ENCODE assay signal across 17 cellular contexts in genomic region chr10:121302541-121303180, GRCh38.
A peak's percentile ranks its signal among the peaks of the same experiment; 100 is the strongest.
DNase-seq lines count a peak whose midpoint lies in the region; ATAC-seq and TF ChIP-seq lines count a peak whose summit lies in the region.
"Had no signal": no experiment of that assay in that cellular context is flagged by ENCODE, and none has a peak within 500 bp of the region (broad histone marks: within the 10 kb centered on the region; RNA-seq: fewer than 3 reads in every experiment).

No MANE protein-coding gene starts in this region.

- H3K4me3 ChIP-seq in Panc1 (ENCODE audit: low read depth in 2 of 2, low read length in 2 of 2): no peak overlapping the region
- H3K4me3 ChIP-seq: GM23248, SJSA1 had no signal

- H3K27me3 ChIP-seq in Panc1 (ENCODE audit: control insufficient read depth, insufficient read depth, low read length) (no peaks in the 10 kb centered on the region), foreskin keratinocyte (no peaks in the 10 kb centered on the region)
- H3K27me3 ChIP-seq: SJSA1 had no signal

- in situ Hi-C loops in Panc1 (cut with HindIII; ENCODE audit: low pct_unique_long_range_greater_than_20kb, low sequenced_read_pairs): no loop called here

- peak; percentile 17 for DNase-seq in DMS79 (lab: John Stamatoyannopoulos, UW)
- no peak for DNase-seq in Panc1 (ENCODE audit: low read depth, low spot score)
- DNase-seq in foreskin keratinocyte: peak in 1 of 2 donors; percentile 58
- DNase-seq in pons (ENCODE audit: low spot score): peak; percentile 5
- DNase-seq in NCI-H1105 treated with DMSO at 0.1 percent for 48 hours (lab: John Stamatoyannopoulos, UW): no peak
- DNase-seq in DMS53 treated with DMSO at 0.1 percent for 48 hours (lab: John Stamatoyannopoulos, UW; ENCODE audit: unreplicated experiment): no peak
- DNase-seq: DMS53, GM23248, Karpas-422, MM.1S, NCI-H187 treated with DMSO at 0.1 percent for 48 hours, NCI-H2171, NCI-H510A had no signal

- BruUV-seq in Panc1 (replicated peaks; lab: Mats Ljungman, UMichigan): no TSS peak

- peak; percentile 72; the same call in 1 of the 2 replicates for ATAC-seq in Panc1
- peak; percentile 67 for ATAC-seq in foreskin keratinocyte
- ATAC-seq in GM21825 (IDR thresholded peaks at IDR 0.05; ENCODE audit: unreplicated experiment): no peak
- ATAC-seq in HG02885 (IDR thresholded peaks at IDR 0.05; ENCODE audit: poor library complexity, unreplicated experiment): no peak

- intact Hi-C loops in Panc1 (cut with micrococcal nuclease; ENCODE audit: unreplicated experiment): no loop called here

- no peaks in the 10 kb centered on the region for H3K9me3 ChIP-seq in Panc1 (ENCODE audit: control insufficient read depth, insufficient read depth, low read depth, low read length)
- H3K9me3 ChIP-seq: Caco-2 had no signal

- H3K4me1 ChIP-seq in Panc1 (ENCODE audit: control insufficient read depth, insufficient read depth, low read length) (no peaks in the 10 kb centered on the region), foreskin keratinocyte (peaks cover 17% of the 10 kb centered on the region)
- H3K4me1 ChIP-seq: SJSA1 had no signal

- CTCF ChIA-PET in Panc1 (lab: Charles Lee): no interaction called here

- TF ChIP-seq CTCF in Panc1 (IDR thresholded peaks at IDR 0.05) (peak; percentile 25; the same call in 1 of the 2 replicates), foreskin keratinocyte (conservative IDR thresholded peaks at IDR 0.05) (no peak)

- POLR2A ChIA-PET in Panc1 (lab: Charles Lee): no interaction called here

- H3K27ac ChIP-seq in Panc1 (ENCODE audit: low read length): no peak overlapping the region
- H3K27ac ChIP-seq in foreskin keratinocyte: peak overlapping the region; percentile 11
- H3K27ac ChIP-seq: GM23248, SJSA1 had no signal

- no peaks in the 10 kb centered on the region for H3K36me3 ChIP-seq in Panc1 (ENCODE audit: control insufficient read depth, insufficient read depth, low read length)
- H3K36me3 ChIP-seq: SJSA1 had no signal

Comparison
In these comparisons a context has a peak if more than half of its experiments do, and no peak if none do; other contexts are left out.
1. DNase-seq: peak in DMS79 (single experiment) and pons (single experiment); none in Panc1 (single experiment), NCI-H1105 treated with DMSO at 0.1 percent for 48 hours (single experiment) and DMS53 treated with DMSO at 0.1 percent for 48 hours (single experiment).
2. ATAC-seq: peak in Panc1 (single experiment) and foreskin keratinocyte (single experiment); none in GM21825 (single experiment) and HG02885 (single experiment).